In genomic region chr4:108168213-108168671, GRCh38 we compare ENCODE assay signal across 8 cellular contexts. TPM values are rescaled to one million over a fixed set of nuclear protein-coding genes. Genes with fewer than 3 reads are reported as not detected.
A peak's percentile ranks its signal among the peaks of the same experiment; 100 is the strongest.
DNase-seq lines count a peak whose midpoint lies in the region; ATAC-seq and TF ChIP-seq lines count a peak whose summit lies in the region.

No MANE protein-coding gene starts in this region.

- peaks cover 17% of the 10 kb centered on the region for H3K4me1 ChIP-seq in skeletal muscle satellite cell (ENCODE audit: control insufficient read depth, insufficient read depth, low read length)

- no peaks in the 10 kb centered on the region for H3K9me3 Mint-ChIP-seq in activated T-cell treated with anti-CD3 and anti-CD28 coated beads, Interleukin-2, amount 50 U/mL, for 24 hours
- no peaks in the 10 kb centered on the region for H3K9me3 Mint-ChIP-seq in T-helper 2 cell treated with Interferon-gamma antibody and Interleukin-4, amounts not matched to agents 5 μg/mL and 100 μg/mL, for 36 hours

- no peak for ATAC-seq in HG03108 (IDR thresholded peaks at IDR 0.05; ENCODE audit: unreplicated experiment)

- no peaks in the 10 kb centered on the region for H3K36me3 ChIP-seq in skeletal muscle satellite cell (ENCODE audit: insufficient read depth, low read length)

- H3K27ac Mint-ChIP-seq in activated T-cell treated with anti-CD3 and anti-CD28 coated beads, Interleukin-2, amount 50 U/mL, for 24 hours, result peak overlapping the region; percentile 92
- peak overlapping the region; percentile 88 for H3K27ac Mint-ChIP-seq in T-helper 2 cell treated with Interferon-gamma antibody and Interleukin-4, amounts not matched to agents 5 μg/mL and 100 μg/mL, for 36 hours

- H3K27me3 ChIP-seq in skeletal muscle satellite cell (ENCODE audit: control insufficient read depth, insufficient read depth, low read length), result peaks cover 80% of the 10 kb centered on the region

- DNase-seq in activated T-cell treated with anti-CD3 and anti-CD28 coated beads, Interleukin-2, amount 50 U/mL, for 24 hours, result no peak
- DNase-seq in activated T-cell treated with anti-CD3 and anti-CD28 coated beads for 4 hours, result no peak
- no peak for DNase-seq in T-helper 2 cell treated with Interferon-gamma antibody and Interleukin-4, amounts not matched to agents 5 μg/mL and 100 μg/mL, for 36 hours (ENCODE audit: low spot score)
- peak; percentile 28 for DNase-seq in fibroblast of the aortic adventitia (ENCODE audit: low read depth)
- no peak for DNase-seq in cerebellum (ENCODE audit: low spot score)
- DNase-seq in stimulated activated CD4-positive, alpha-beta T cell treated with anti-CD3 and anti-CD28 coated beads, Interleukin-1b, Interleukin-23, amount 100 ng/mL, for 48 hours, result no peak

- H3K4me2 ChIP-seq in skeletal muscle satellite cell (ENCODE audit: low read length), result peak overlapping the region; percentile 95

- H3K27me3 Mint-ChIP-seq in activated T-cell treated with anti-CD3 and anti-CD28 coated beads, Interleukin-2, amount 50 U/mL, for 24 hours, result peaks cover 14% of the 10 kb centered on the region
- H3K27me3 Mint-ChIP-seq in T-helper 2 cell treated with Interferon-gamma antibody and Interleukin-4, amounts not matched to agents 5 μg/mL and 100 μg/mL, for 36 hours (ENCODE audit: low read depth), result peaks cover 34% of the 10 kb centered on the region

- H3K36me3 Mint-ChIP-seq in activated T-cell treated with anti-CD3 and anti-CD28 coated beads, Interleukin-2, amount 50 U/mL, for 24 hours (ENCODE audit: low read depth), result peaks cover 42% of the 10 kb centered on the region
- H3K36me3 Mint-ChIP-seq in T-helper 2 cell treated with Interferon-gamma antibody and Interleukin-4, amounts not matched to agents 5 μg/mL and 100 μg/mL, for 36 hours (ENCODE audit: low read depth), result peaks cover 18% of the 10 kb centered on the region

- H3K9ac ChIP-seq in skeletal muscle satellite cell (ENCODE audit: low read depth, low read length), result peak overlapping the region; percentile 48

- TF ChIP-seq CTCF in fibroblast of the aortic adventitia (IDR thresholded peaks at IDR 0.05; ENCODE audit: insufficient read depth, low read length), result no peak

- H3K9me3 ChIP-seq in skeletal muscle satellite cell (replicated peaks; ENCODE audit: low read length), result no peaks in the 10 kb centered on the region

- peaks cover 45% of the 10 kb centered on the region for H3K4me1 Mint-ChIP-seq in activated T-cell treated with anti-CD3 and anti-CD28 coated beads, Interleukin-2, amount 50 U/mL, for 24 hours (ENCODE audit: low read depth)
- peaks cover 43% of the 10 kb centered on the region for H3K4me1 Mint-ChIP-seq in T-helper 2 cell treated with Interferon-gamma antibody and Interleukin-4, amounts not matched to agents 5 μg/mL and 100 μg/mL, for 36 hours (ENCODE audit: low read depth)

- peak overlapping the region; percentile 92 for H3K4me3 Mint-ChIP-seq in activated T-cell treated with anti-CD3 and anti-CD28 coated beads, Interleukin-2, amount 50 U/mL, for 24 hours
- peak overlapping the region; percentile 96 for H3K4me3 Mint-ChIP-seq in T-helper 2 cell treated with Interferon-gamma antibody and Interleukin-4, amounts not matched to agents 5 μg/mL and 100 μg/mL, for 36 hours

- H3K4me3 ChIP-seq in fibroblast of the aortic adventitia (ENCODE audit: low read depth, low read length) (peak overlapping the region; percentile 61), skeletal muscle satellite cell (ENCODE audit: low read length) (peak overlapping the region; percentile 75)

RNA-seq across cellular contexts. Expression of gene LEF1, which starts 0.5 kb away (rescaled TPM):
- total RNA-seq in fibroblast of the aortic adventitia (ENCODE audit: low replicate concordance) (0.63 TPM in 1 of 2 replicates, not detected in the other), cerebellum (18.1 TPM)
- 0.51 and 1.3 TPM in 2 replicates for total RNA-seq in skeletal muscle satellite cell (2012; rRNA removed)

Comparison
In these comparisons a context has a peak if more than half of its experiments do, and no peak if none do; other contexts are left out.
1. RNA of gene LEF1, which starts 0.5 kb away (total RNA-seq): 18.1 TPM in cerebellum (single experiment); 0.63 TPM in fibroblast of the aortic adventitia; every median in the first group is over 10 times any median in the second.